In the genomic region with DNA sequence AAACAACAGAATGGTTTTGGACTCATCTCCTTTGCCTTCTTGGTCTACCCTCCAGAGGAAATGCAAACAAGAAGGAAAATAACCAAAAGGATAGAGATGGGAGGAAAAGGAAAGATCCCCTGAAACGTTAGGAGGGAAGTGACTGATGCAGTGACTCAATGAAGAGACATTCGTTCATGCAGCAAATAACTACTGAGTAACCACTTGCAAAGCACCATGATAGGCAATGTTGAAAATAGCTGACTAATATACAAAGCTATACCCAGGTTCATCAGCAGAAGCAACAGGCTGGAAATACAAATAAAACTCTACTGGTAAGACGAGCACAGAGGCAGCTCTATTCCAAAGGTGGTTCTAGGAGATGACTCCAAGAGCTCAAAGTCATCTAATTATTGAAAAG, we compare ENCODE assay signal across 14 cellular contexts. TPM values are rescaled to one million over a fixed set of nuclear protein-coding genes. Genes with fewer than 3 reads are reported as not detected.
DNase-seq lines count a peak whose midpoint lies in the region; ATAC-seq, FAIRE-seq and TF ChIP-seq lines count a peak whose summit lies in the region.
"Had no signal": no experiment of that assay in that cellular context is flagged by ENCODE, and none has a peak within 500 bp of the region (broad histone marks: within the 10 kb centered on the region; RNA-seq: fewer than 3 reads in every experiment).

No MANE protein-coding gene starts in this region.

- H3K36me3 ChIP-seq in Panc1 (ENCODE audit: control insufficient read depth, insufficient read depth, low read length) = no peaks in the 10 kb centered on the region

- FAIRE-seq in GM12891 (lab: Jason Lieb, UNC) = no peak

- in situ Hi-C loops in Panc1 (cut with HindIII; ENCODE audit: low pct_unique_long_range_greater_than_20kb, low sequenced_read_pairs) = no loop called here

- TF ChIP-seq CTCF in Panc1 (IDR thresholded peaks at IDR 0.05) = no peak
- TF ChIP-seq CTCF in retinal pigment epithelial cell (conservative IDR thresholded peaks at IDR 0.05; ENCODE audit: low read depth, low read length) = no peak

- H3K9me3 ChIP-seq in Panc1 (ENCODE audit: control insufficient read depth, insufficient read depth, low read depth, low read length) = no peaks in the 10 kb centered on the region

- CTCF ChIA-PET in Panc1 (lab: Charles Lee) = interaction anchor here (0.6 kb wide), 1 partner anchor 24 kb away, joined by 3 read pairs; no protein-coding TSS in a partner anchor

- POLR2A ChIA-PET in Panc1 (lab: Charles Lee) = interaction anchor here (0.6 kb wide), 1 partner anchor 20 kb away, joined by 4 read pairs; no protein-coding TSS in a partner anchor

- no peak overlapping the region for H3K4me3 ChIP-seq in Panc1 (ENCODE audit: low read depth in 2 of 2, low read length in 2 of 2)
- H3K4me3 ChIP-seq in retinal pigment epithelial cell (ENCODE audit: low read length) = no peak overlapping the region

- no peak for TF ChIP-seq POLR2A in GM12891 (IDR thresholded peaks at IDR 0.05; ENCODE audit: low read depth, low read length)

- H3K27me3 ChIP-seq in Panc1 (ENCODE audit: control insufficient read depth, insufficient read depth, low read length) = no peaks in the 10 kb centered on the region

- intact Hi-C loops in Panc1 (cut with micrococcal nuclease; ENCODE audit: unreplicated experiment) = no loop called here

- DNase-seq in GM12891 (ENCODE audit: insufficient read length, low spot score) (no peak), Panc1 (ENCODE audit: low read depth, low spot score) (peak; percentile 79), epithelial cell of prostate (ENCODE audit: low read depth, low spot score) (peak; percentile 48), retinal pigment epithelial cell (ENCODE audit: low read depth) (peak; percentile 20), NCI-H2196 (lab: John Stamatoyannopoulos, UW; ENCODE audit: unreplicated experiment) (no peak), NCI-H2107 treated with DMSO at 0.1 percent for 48 hours (lab: John Stamatoyannopoulos, UW; ENCODE audit: unreplicated experiment) (no peak)
- DNase-seq: activated CD4-positive, alpha-beta T cell treated with anti-CD3 and anti-CD28 coated beads, Interleukin-2, amount 10 ng/mL, durations not matched to agents 24 days and 14 days; GF-D8; glutamatergic neuron; naive B cell; NCI-H187; stimulated activated CD4-positive, alpha-beta T cell treated with anti-CD3 and anti-CD28 coated beads, Interleukin-1b, Interleukin-23, amount 100 ng/mL, for 48 hours; substantia nigra had no signal

- H3K4me1 ChIP-seq in Panc1 (ENCODE audit: control insufficient read depth, insufficient read depth, low read length) = peaks cover 13% of the 10 kb centered on the region; the same call in 1 of the 2 replicates

- peak; percentile 91 for ATAC-seq in Panc1
- ATAC-seq in HG02884 (IDR thresholded peaks at IDR 0.05; ENCODE audit: unreplicated experiment) = no peak

- peak overlapping the region; percentile 55 for H3K27ac ChIP-seq in Panc1 (ENCODE audit: low read length)
- peak overlapping the region; percentile 81 for H3K27ac ChIP-seq in epithelial cell of prostate

- no TSS peak for BruUV-seq in Panc1 (replicated peaks; lab: Mats Ljungman, UMichigan)

TF ChIP-seq in GM12891, 5 proteins besides CTCF, POLR2A, EP300 and RAD21:
- TF ChIP-seq TAF1 (IDR thresholded peaks at IDR 0.05; ENCODE audit: low read depth, low read length) = no peak
- peak; percentile 39 for TF ChIP-seq SPI1 (IDR thresholded peaks at IDR 0.05; ENCODE audit: low read depth, low read length)
- TF ChIP-seq PAX5 (IDR thresholded peaks at IDR 0.05; ENCODE audit: insufficient read depth, low read length, severe bottlenecking) = no peak

RNA-seq across cellular contexts. Expression of a gene that starts 41.8 kb away (rescaled TPM):
- 13.3 TPM for polyA plus RNA-seq in GM12891 (2012; ENCODE audit: low read depth, missing spikeins)
- 56.5 TPM for total RNA-seq in Panc1 (2021; ENCODE audit: unreplicated experiment)
- polyA plus RNA-seq in Panc1 (2012; ENCODE audit: insufficient read length) = 54.2 TPM

RNA-seq across cellular contexts. Expression of a gene that starts 45.6 kb away (rescaled TPM):
- 0.15 TPM for polyA plus RNA-seq in GM12891 (2012; ENCODE audit: low read depth, missing spikeins)
- not detected for total RNA-seq in Panc1 (2021; ENCODE audit: unreplicated experiment)
- not detected for polyA plus RNA-seq in Panc1 (2012; ENCODE audit: insufficient read length)
- total RNA-seq: activated CD4-positive, alpha-beta T cell treated with anti-CD3 and anti-CD28 coated beads, Interleukin-2, amount 10 ng/mL, durations not matched to agents 24 days and 14 days had no signal

Comparison
In these comparisons a context has a peak if more than half of its experiments do, and no peak if none do; other contexts are left out.
1. DNase-seq: peak in Panc1 (single experiment), epithelial cell of prostate (single experiment) and retinal pigment epithelial cell (single experiment); none in GM12891 (single experiment), NCI-H2196 (single experiment) and NCI-H2107 treated with DMSO at 0.1 percent for 48 hours (single experiment).